1 cellular context compared by ENCODE assay signal in genomic region chr7:27163776-27164380, GRCh38.
TF ChIP-seq lines count a peak whose summit lies in the region.

No MANE protein-coding gene starts in this region.

TF ChIP-seq in SK-N-SH, 30 proteins besides CTCF, POLR2A, EP300 and RAD21:
- no peak for TF ChIP-seq FOXM1 (IDR thresholded peaks at IDR 0.05; ENCODE audit: low read depth)
- no peak for TF ChIP-seq NRF1 (IDR thresholded peaks at IDR 0.05; ENCODE audit: low read depth, low read length)
- TF ChIP-seq PBX3 (IDR thresholded peaks at IDR 0.05), result no peak
- TF ChIP-seq MEF2A (IDR thresholded peaks at IDR 0.05; ENCODE audit: borderline replicate concordance, low read depth), result no peak
- TF ChIP-seq USF2 (IDR thresholded peaks at IDR 0.05; ENCODE audit: borderline replicate concordance, low read depth, low read length), result no peak
- TF ChIP-seq MAX (IDR thresholded peaks at IDR 0.05; ENCODE audit: low read depth), result no peak
- TF ChIP-seq RXRA (IDR thresholded peaks at IDR 0.05; ENCODE audit: borderline replicate concordance, low read depth), result no peak
- no peak for TF ChIP-seq SMC3 (IDR thresholded peaks at IDR 0.05; ENCODE audit: low read depth, low read length)
- TF ChIP-seq ELF1 (IDR thresholded peaks at IDR 0.05), result no peak
- no peak for TF ChIP-seq NFIC (IDR thresholded peaks at IDR 0.05; ENCODE audit: borderline replicate concordance)
